ENCODE assay signal across 8 cellular contexts in genomic region chr19:47112166-47112663, GRCh38. TPM values are rescaled to one million over a fixed set of nuclear protein-coding genes. Genes with fewer than 3 reads are reported as not detected.
DNase-seq lines count a peak whose midpoint lies in the region; ATAC-seq and TF ChIP-seq lines count a peak whose summit lies in the region.

No MANE protein-coding gene starts in this region.

- H3K4me1 ChIP-seq in Caco-2, result peaks cover 30% of the 10 kb centered on the region
- H3K4me1 ChIP-seq in GM23338 (ENCODE audit: insufficient read depth), result peaks cover 26% of the 10 kb centered on the region
- H3K4me1 ChIP-seq in right atrium auricular region, result peaks cover 0 to 42% of the 10 kb centered on the region in 2 donors
- H3K4me1 ChIP-seq in prostate gland (replicated peaks), result no peaks in the 10 kb centered on the region

- H3K4me3 Mint-ChIP-seq in Caco-2 (ENCODE audit: unreplicated experiment) (peak overlapping the region; percentile 97), GM23338 (peak overlapping the region; percentile 94)
- H3K4me3 Mint-ChIP-seq in T-helper 1 cell treated with Interleukin-12 subunit alpha and Interleukin-12 subunit beta and Interleukin-4 antibody, amounts not matched to agents 30 μg/mL and 1 μg/mL, for 36 hours, result peak overlapping the region; percentile 98

- H3K9me3 Mint-ChIP-seq in Caco-2 (ENCODE audit: unreplicated experiment), result no peaks in the 10 kb centered on the region
- no peaks in the 10 kb centered on the region; the same call in 2 of the 3 replicates for H3K9me3 Mint-ChIP-seq in GM23338
- no peaks in the 10 kb centered on the region for H3K9me3 Mint-ChIP-seq in T-helper 1 cell treated with Interleukin-12 subunit alpha and Interleukin-12 subunit beta and Interleukin-4 antibody, amounts not matched to agents 30 μg/mL and 1 μg/mL, for 36 hours

- H3K27ac Mint-ChIP-seq in Caco-2 (ENCODE audit: unreplicated experiment) (peak overlapping the region; percentile 99), GM23338 (peak overlapping the region; percentile 99)
- peak overlapping the region; percentile 100 for H3K27ac Mint-ChIP-seq in T-helper 1 cell treated with Interleukin-12 subunit alpha and Interleukin-12 subunit beta and Interleukin-4 antibody, amounts not matched to agents 30 μg/mL and 1 μg/mL, for 36 hours

- H3F3A ChIP-seq in GM23338 (replicated peaks; ENCODE audit: low read depth), result peaks cover 17% of the 10 kb centered on the region; the same call in 1 of the 2 replicates

- H2AFZ ChIP-seq in GM23338, result no peak overlapping the region

- H3K9me3 ChIP-seq in Caco-2 (no peaks in the 10 kb centered on the region), right atrium auricular region (no peaks in the 10 kb centered on the region), prostate gland (no peaks in the 10 kb centered on the region)

- H3K27ac ChIP-seq in GM23338 (ENCODE audit: low read depth) (peak overlapping the region; percentile 96), right atrium auricular region (peak overlapping the region; percentile 99 to 100), prostate gland (peak overlapping the region; percentile 100)

- peaks cover 36% of the 10 kb centered on the region for H3K79me2 ChIP-seq in GM23338 (replicated peaks; ENCODE audit: insufficient read depth)

- H4K20me1 ChIP-seq in GM23338 (replicated peaks; ENCODE audit: insufficient read depth), result no peaks in the 10 kb centered on the region

- H3K4me3 ChIP-seq in Caco-2 (ENCODE audit: low read depth, low read length), result peak overlapping the region; percentile 64
- peak overlapping the region; percentile 92 for H3K4me3 ChIP-seq in GM23338
- peak overlapping the region; percentile 76 to 98 for H3K4me3 ChIP-seq in right atrium auricular region
- peak overlapping the region; percentile 79 to 95 for H3K4me3 ChIP-seq in prostate gland

- H3K36me3 Mint-ChIP-seq in Caco-2 (ENCODE audit: insufficient read depth, unreplicated experiment) (peaks cover 70% of the 10 kb centered on the region), GM23338 (ENCODE audit: low read depth) (peaks cover 41% of the 10 kb centered on the region)
- H3K36me3 Mint-ChIP-seq in T-helper 1 cell treated with Interleukin-12 subunit alpha and Interleukin-12 subunit beta and Interleukin-4 antibody, amounts not matched to agents 30 μg/mL and 1 μg/mL, for 36 hours (ENCODE audit: low read depth), result peaks cover 31% of the 10 kb centered on the region

- WGBS in prostate gland, result under 1% methylated on average over 39 of the region's 54 CpGs

- peak; percentile 88 to 90 for DNase-seq in Caco-2
- DNase-seq in GM23338 (ENCODE audit: low spot score), result peak; percentile 87
- DNase-seq in NCI-H1092 treated with DMSO at 0.1 percent for 48 hours (lab: John Stamatoyannopoulos, UW), result peak; percentile 72
- DNase-seq in amniotic epithelial cell (ENCODE audit: low read depth), result peak; percentile 86
- DNase-seq in right atrium auricular region (ENCODE audit: low spot score), result peak; percentile 72
- DNase-seq in prostate gland (ENCODE audit: low spot score), result peak; percentile 85
- DNase-seq in ureter (ENCODE audit: low spot score), result peak; percentile 94

- peak; percentile 17 for ATAC-seq in GM23338

- CTCF ChIA-PET in Caco-2 (lab: Charles Lee), result no interaction called here

- H3K9me2 ChIP-seq in GM23338 (ENCODE audit: insufficient read depth), result no peaks in the 10 kb centered on the region

- H3K36me3 ChIP-seq in Caco-2 (ENCODE audit: control insufficient read depth, insufficient read depth, low read length), result no peaks in the 10 kb centered on the region; the same call in 1 of the 2 replicates
- no peaks in the 10 kb centered on the region for H3K36me3 ChIP-seq in GM23338 (ENCODE audit: insufficient read depth)
- no peaks in the 10 kb centered on the region for H3K36me3 ChIP-seq in right atrium auricular region
- no peaks in the 10 kb centered on the region for H3K36me3 ChIP-seq in prostate gland

- BruUV-seq in Caco-2 (replicated peaks; lab: Mats Ljungman, UMichigan), result no TSS peak

- POLR2A ChIA-PET in Caco-2 (lab: Charles Lee), result interaction anchor here (1.4 to 3.0 kb wide), 4 partner anchors 16 to 91 kb away, joined by 5 to 75 read pairs (median 24); no protein-coding TSS in a partner anchor

- intact Hi-C loops in Caco-2 (cut with micrococcal nuclease; ENCODE audit: unreplicated experiment), result loop anchor here (2.0 to 5.0 kb wide), 2 partner anchors 19 to 35 kb away; partner anchors contain the start of gene SAE1
- intact Hi-C loops in prostate gland (cut with DNase I), result no loop called here

- TF ChIP-seq CTCF in Caco-2 (IDR thresholded peaks at IDR 0.05; ENCODE audit: insufficient read depth in 1 of 2, low read depth in 1 of 2, low read length in 1 of 2, severe bottlenecking in 1 of 2, unreplicated experiment in 1 of 2), result no peak
- no peak for TF ChIP-seq CTCF in GM23338 (conservative IDR thresholded peaks at IDR 0.05; ENCODE audit: low read depth in 2 of 2)
- TF ChIP-seq CTCF in right atrium auricular region (IDR thresholded peaks at IDR 0.05), result no peak
- no peak for TF ChIP-seq CTCF in prostate gland (IDR thresholded peaks at IDR 0.05)

- H3K27me3 ChIP-seq in Caco-2 (replicated peaks; ENCODE audit: control insufficient read depth, insufficient read depth, low read length), result no peaks in the 10 kb centered on the region
- no peaks in the 10 kb centered on the region for H3K27me3 ChIP-seq in GM23338 (ENCODE audit: insufficient read depth)
- no peaks in the 10 kb centered on the region for H3K27me3 ChIP-seq in right atrium auricular region
- H3K27me3 ChIP-seq in prostate gland (replicated peaks; ENCODE audit: insufficient read depth), result no peaks in the 10 kb centered on the region

- peak; percentile 84 for TF ChIP-seq POLR2A in prostate gland (IDR thresholded peaks at IDR 0.05)

- H3K4me1 Mint-ChIP-seq in Caco-2 (ENCODE audit: low read depth, unreplicated experiment), result peaks cover 38% of the 10 kb centered on the region
- peaks cover 37% of the 10 kb centered on the region for H3K4me1 Mint-ChIP-seq in GM23338
- peaks cover 37% of the 10 kb centered on the region for H3K4me1 Mint-ChIP-seq in T-helper 1 cell treated with Interleukin-12 subunit alpha and Interleukin-12 subunit beta and Interleukin-4 antibody, amounts not matched to agents 30 μg/mL and 1 μg/mL, for 36 hours (ENCODE audit: low read depth)

- H3K4me2 ChIP-seq in GM23338, result peak overlapping the region; percentile 93

- H3K27me3 Mint-ChIP-seq in Caco-2 (ENCODE audit: insufficient read depth, unreplicated experiment) (no peaks in the 10 kb centered on the region), GM23338 (ENCODE audit: insufficient read depth, low read depth, poor library complexity) (peaks cover 25% of the 10 kb centered on the region)
- H3K27me3 Mint-ChIP-seq in T-helper 1 cell treated with Interleukin-12 subunit alpha and Interleukin-12 subunit beta and Interleukin-4 antibody, amounts not matched to agents 30 μg/mL and 1 μg/mL, for 36 hours (ENCODE audit: low read depth), result no peaks in the 10 kb centered on the region

TF ChIP-seq in GM23338, 12 proteins besides CTCF, POLR2A, EP300 and RAD21 (continues in another document):
- TF ChIP-seq REST (IDR thresholded peaks at IDR 0.05; ENCODE audit: unreplicated experiment) (no peak), STAT1 (IDR thresholded peaks at IDR 0.05; ENCODE audit: unreplicated experiment) (no peak), JUNB (IDR thresholded peaks at IDR 0.05; ENCODE audit: unreplicated experiment) (no peak), ZNF331 (CRISPR knock-in tag; IDR thresholded peaks at IDR 0.05; ENCODE audit: low read depth) (no peak), EZH2 (IDR thresholded peaks at IDR 0.05; ENCODE audit: low read depth, unreplicated experiment) (no peak)
- TF ChIP-seq, protein P1, sequence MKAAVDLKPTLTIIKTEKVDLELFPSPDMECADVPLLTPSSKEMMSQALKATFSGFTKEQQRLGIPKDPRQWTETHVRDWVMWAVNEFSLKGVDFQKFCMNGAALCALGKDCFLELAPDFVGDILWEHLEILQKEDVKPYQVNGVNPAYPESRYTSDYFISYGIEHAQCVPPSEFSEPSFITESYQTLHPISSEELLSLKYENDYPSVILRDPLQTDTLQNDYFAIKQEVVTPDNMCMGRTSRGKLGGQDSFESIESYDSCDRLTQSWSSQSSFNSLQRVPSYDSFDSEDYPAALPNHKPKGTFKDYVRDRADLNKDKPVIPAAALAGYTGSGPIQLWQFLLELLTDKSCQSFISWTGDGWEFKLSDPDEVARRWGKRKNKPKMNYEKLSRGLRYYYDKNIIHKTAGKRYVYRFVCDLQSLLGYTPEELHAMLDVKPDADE (IDR thresholded peaks at IDR 0.05), result 0 out of 2 replicates have a peak, but pooled peaks have one; percentile 14

RNA-seq across cellular contexts. Expression of gene ZC3H4, which starts 1.4 kb away (rescaled TPM):
- 70.3 and 77.7 TPM in 2 replicates for total RNA-seq in Caco-2 (2022)
- total RNA-seq in GM23338 (2014; rRNA removed; shearing (Covaris generic)), result 33.8 and 36.9 TPM in 2 replicates
- 26.7 and 29.4 TPM in 2 replicates for polyA plus RNA-seq in GM23338 (2016; fragmentation: Nextera tagmentation; extraction: Ambion mirVana)
- total RNA-seq in right atrium auricular region, result 10 to 100 TPM; 15.4 to 18.0 TPM
- 10 to 100 TPM; 35.3 to 49.1 TPM for total RNA-seq in prostate gland
- total RNA-seq in ureter, result 55.1 TPM

RNA-seq across cellular contexts. Expression of gene SAE1, which starts 18.4 kb away (rescaled TPM):
- total RNA-seq in Caco-2 (2022), result 238 and 251 TPM in 2 replicates
- 236 and 258 TPM in 2 replicates for total RNA-seq in GM23338 (2014; rRNA removed; shearing (Covaris generic))
- 108 and 115 TPM in 2 replicates for polyA plus RNA-seq in GM23338 (2016; fragmentation: Nextera tagmentation; extraction: Ambion mirVana)
- 10 to 100 TPM; 43.7 to 48.7 TPM for total RNA-seq in right atrium auricular region
- 10 to 100 TPM; 48.4 to 73.0 TPM for total RNA-seq in prostate gland
- 56.9 TPM for total RNA-seq in ureter

Comparison
In these comparisons a context has a peak if more than half of its experiments do, and no peak if none do; other contexts are left out.
1. Peak in every context shown above with its lines: DNase-seq, ATAC-seq, H3K4me3 ChIP-seq and H3K27ac ChIP-seq.